8 cellular contexts compared by ENCODE assay signal in the genomic region with DNA sequence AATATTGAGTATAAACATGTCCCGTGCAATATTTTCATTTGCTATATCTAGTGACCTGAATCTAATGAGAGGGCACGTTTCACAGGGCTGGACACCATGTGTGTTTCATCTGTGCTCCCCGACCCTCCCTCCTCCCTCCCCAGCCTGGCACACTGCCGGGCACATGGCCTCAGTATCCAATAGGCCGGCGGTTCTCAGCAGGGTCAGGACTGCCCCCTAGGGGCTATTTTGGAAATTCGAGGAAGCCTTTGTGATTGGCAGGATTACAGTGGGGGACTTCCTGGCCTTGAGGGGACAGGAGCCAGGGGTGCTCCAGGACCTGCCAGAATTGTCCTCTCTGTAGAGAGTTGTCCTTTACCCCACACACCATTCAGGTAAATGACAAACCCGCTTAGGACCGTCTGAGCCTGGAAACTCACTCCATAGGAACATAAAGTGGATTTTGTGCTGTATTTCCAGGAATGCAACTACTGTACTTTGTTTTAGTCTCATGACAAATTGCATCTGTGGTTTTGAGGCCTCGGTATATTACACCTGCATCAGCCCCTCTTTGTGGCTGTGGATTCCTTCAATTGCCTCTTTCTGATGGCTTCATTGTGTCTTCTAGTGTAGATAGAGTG.
A peak's percentile ranks its signal among the peaks of the same experiment; 100 is the strongest.
DNase-seq lines count a peak whose midpoint lies in the region; ATAC-seq and TF ChIP-seq lines count a peak whose summit lies in the region.

No MANE protein-coding gene starts in this region.

- BruUV-seq in MCF 10A (replicated peaks; lab: Mats Ljungman, UMichigan), result no TSS peak

- DNase-seq in A172 (ENCODE audit: low spot score) (peak; percentile 29), NCI-H1694 treated with DMSO at 0.1 percent for 48 hours (lab: John Stamatoyannopoulos, UW) (peak; percentile 34), MCF 10A (ENCODE audit: unreplicated experiment) (peak; percentile 61), lung microvascular endothelial cell (ENCODE audit: low read depth in 2 of 2) (peak; percentile 60 to 62), LoVo (ENCODE audit: low spot score) (no peak), dedifferentiated amniotic fluid mesenchymal stem cell (ENCODE audit: extremely low spot score) (no peak)

- CTCF ChIA-PET in MCF 10A (lab: Yijun Ruan, JAX), result interaction anchor here (0.8 to 0.9 kb wide), 2 partner anchors 10 to 22 kb away, joined by 3 to 4 read pairs; no protein-coding TSS in a partner anchor

- peaks cover 14% of the 10 kb centered on the region for H3K9me3 Mint-ChIP-seq in MCF 10A (ENCODE audit: unreplicated experiment)

- peak; percentile 69 for TF ChIP-seq CTCF in GM12872 (IDR thresholded peaks at IDR 0.05; ENCODE audit: insufficient read depth, low read depth, low read length)
- TF ChIP-seq CTCF in MCF 10A (IDR thresholded peaks at IDR 0.05; ENCODE audit: unreplicated experiment), result peak; percentile 66

- no peak overlapping the region for H3K27ac Mint-ChIP-seq in MCF 10A (ENCODE audit: low read depth, unreplicated experiment)

- ATAC-seq in HG02870 (IDR thresholded peaks at IDR 0.05; ENCODE audit: unreplicated experiment), result no peak

- H3K36me3 Mint-ChIP-seq in MCF 10A (ENCODE audit: insufficient read depth, unreplicated experiment), result no peaks in the 10 kb centered on the region

- H3K4me3 Mint-ChIP-seq in MCF 10A (ENCODE audit: unreplicated experiment), result no peak overlapping the region

- intact Hi-C loops in MCF 10A (cut with micrococcal nuclease), result loop anchor here (1.0 to 2.0 kb wide), 2 partner anchors 85 to 167 kb away; no protein-coding TSS in a partner anchor

- POLR2A ChIA-PET in MCF 10A (lab: Yijun Ruan, JAX), result no interaction called here

- H3K27me3 Mint-ChIP-seq in MCF 10A (ENCODE audit: insufficient read depth, unreplicated experiment), result peaks cover 12% of the 10 kb centered on the region

- H3K4me1 Mint-ChIP-seq in MCF 10A (ENCODE audit: insufficient read depth, unreplicated experiment), result peaks cover 6% of the 10 kb centered on the region

Comparison
In these comparisons a context has a peak if more than half of its experiments do, and no peak if none do; other contexts are left out.
1. DNase-seq: peak in A172 (single experiment), NCI-H1694 treated with DMSO at 0.1 percent for 48 hours (single experiment), MCF 10A (single experiment) and lung microvascular endothelial cell (2 of 2); none in LoVo (single experiment) and dedifferentiated amniotic fluid mesenchymal stem cell (single experiment).